In the genomic region with DNA sequence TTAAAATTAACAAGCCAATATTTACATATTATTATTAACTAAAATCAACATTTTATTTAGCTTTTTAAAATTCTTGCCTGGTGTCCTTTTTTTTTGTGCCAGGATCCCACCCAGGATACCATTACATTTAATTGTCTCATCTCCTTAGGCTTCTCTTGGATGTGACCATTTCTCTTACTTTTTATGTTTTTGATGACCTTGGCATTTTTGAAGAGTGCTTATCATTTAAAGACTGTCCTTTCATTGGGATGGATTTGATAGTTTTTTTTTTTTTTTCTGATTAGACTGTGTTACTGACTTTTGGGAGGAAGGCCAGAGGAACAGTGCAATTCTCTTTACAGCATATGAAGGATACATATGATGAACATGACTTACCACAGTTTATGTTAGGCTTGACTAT, we compare ENCODE assay signal across 27 cellular contexts.
"Had no signal": no experiment of that assay in that cellular context is flagged by ENCODE, and none has a peak within 500 bp of the region (broad histone marks: within the 10 kb centered on the region; RNA-seq: fewer than 3 reads in every experiment).

No MANE protein-coding gene starts in this region.

- DNase-seq: stimulated activated CD4-positive, alpha-beta T cell treated with anti-CD3 and anti-CD28 coated beads, Interleukin-2, amount 100 ng/mL, for 48 hours; stimulated activated CD4-positive, alpha-beta T cell treated with anti-CD3 and anti-CD28 coated beads, Interleukin-4, amount 100 ng/mL, for 1 hour; stimulated activated CD4-positive, alpha-beta T cell treated with anti-CD3 and anti-CD28 coated beads, Interleukin-4, amount 100 ng/mL, for 24 hours; stimulated activated CD4-positive, alpha-beta T cell treated with anti-CD3 and anti-CD28 coated beads, Interleukin-4, amount 100 ng/mL, for 4 hours; stimulated activated CD8-positive, alpha-beta memory T cell treated with anti-CD3 and anti-CD28 coated beads, Interleukin-4, amount 100 ng/mL, for 48 hours; stimulated activated naive B cell treated with anti-CD40 and anti-IgM and Interleukin-4, amounts not matched to agents 10 μg/mL and 1 μg/mL and 100 μg/mL, for 72 hours; stimulated activated naive CD4-positive, alpha-beta T cell; stimulated activated naive CD4-positive, alpha-beta T cell treated with Interleukin-2 at 50 U/mL for 16 hours; stimulated activated naive CD8-positive, alpha-beta T cell treated with anti-CD3 and anti-CD28 coated beads, Interleukin-15, amount 100 ng/mL, for 72 hours; stimulated activated naive CD8-positive, alpha-beta T cell treated with anti-CD3 and anti-CD28 coated beads, Interleukin-15, Interleukin-2, amounts not matched to agents 100 U/mL and 50 U/mL, for 24 hours; stomach; substantia nigra; testis; thyroid gland; tibial artery; transverse colon; trophoblast cell; upper lobe of left lung; upper lobe of right lung; uterus had no signal

- H3K9me3 ChIP-seq: stomach, suprapubic skin, testis, thoracic aorta, thyroid gland, tibial artery, tibial nerve, transverse colon, upper lobe of left lung, upper lobe of right lung, uterus, vagina had no signal

- ATAC-seq: stimulated activated effector memory CD8-positive, alpha-beta T cell treated with anti-CD3 and anti-CD28 coated beads, Interleukin-12 subunit alpha, Interleukin-12 subunit beta, amount 100 ng/mL, for 72 hours; stimulated activated memory B cell treated with anti-CD40 and anti-IgM and Interleukin-4, amounts not matched to agents 10 μg/mL and 1 μg/mL and 100 μg/mL, for 72 hours; stimulated activated naive B cell treated with anti-CD40 and anti-IgM and Interleukin-4, amounts not matched to agents 10 μg/mL and 1 μg/mL and 100 μg/mL, for 72 hours; stimulated activated naive CD8-positive, alpha-beta T cell treated with anti-CD3 and anti-CD28 coated beads, Interleukin-15, amount 100 ng/mL, for 72 hours; stimulated activated naive CD8-positive, alpha-beta T cell treated with anti-CD3 and anti-CD28 coated beads, Interleukin-15, Interleukin-2, amounts not matched to agents 100 U/mL and 50 U/mL, for 24 hours; upper lobe of right lung had no signal

- H3K4me3 ChIP-seq: stomach, suprapubic skin, testis, thoracic aorta, thyroid gland, tibial artery, tibial nerve, transverse colon, upper lobe of left lung, upper lobe of right lung, uterus, vagina had no signal

- FAIRE-seq: urothelium cell line had no signal

- H3K36me3 ChIP-seq: stomach, suprapubic skin, thoracic aorta, thyroid gland, tibial artery, tibial nerve, transverse colon, upper lobe of left lung, upper lobe of right lung, uterus, vagina had no signal

- H3K27ac ChIP-seq: stomach, suprapubic skin, testis, thoracic aorta, thyroid gland, tibial artery, tibial nerve, transverse colon, upper lobe of left lung, upper lobe of right lung, uterus, vagina had no signal

- H3K4me1 ChIP-seq: stomach, suprapubic skin, testis, thyroid gland, tibial artery, tibial nerve, transverse colon, upper lobe of left lung, upper lobe of right lung, uterus, vagina had no signal

- H3K27me3 ChIP-seq: stomach, suprapubic skin, testis, thyroid gland, tibial artery, tibial nerve, transverse colon, upper lobe of left lung, upper lobe of right lung, uterus, vagina had no signal
